In the genomic region with DNA sequence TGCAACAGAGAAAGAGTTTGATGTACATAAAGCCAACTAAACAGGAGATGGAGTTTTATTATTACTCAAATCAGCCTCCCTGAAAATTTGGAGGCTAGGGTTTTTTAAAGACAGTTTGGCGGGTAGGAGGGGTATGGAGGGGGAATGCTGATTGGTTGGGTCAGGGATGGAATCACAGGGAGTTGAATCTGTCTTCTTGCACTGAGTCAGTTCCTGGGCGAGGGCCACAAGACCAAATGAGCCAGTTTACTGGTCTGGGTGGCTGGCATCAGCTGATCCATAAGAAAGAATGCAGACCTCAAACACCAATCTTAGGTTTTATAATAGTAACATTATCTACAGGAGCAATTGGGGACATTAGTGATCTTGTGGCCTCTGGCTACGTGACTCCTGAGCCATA, we compare ENCODE assay signal across 15 cellular contexts.
A peak's percentile ranks its signal among the peaks of the same experiment; 100 is the strongest.
DNase-seq lines count a peak whose midpoint lies in the region; ATAC-seq and TF ChIP-seq lines count a peak whose summit lies in the region.
"Had no signal": no experiment of that assay in that cellular context is flagged by ENCODE, and none has a peak within 500 bp of the region (broad histone marks: within the 10 kb centered on the region; RNA-seq: fewer than 3 reads in every experiment).

No MANE protein-coding gene starts in this region.

- CTCF ChIA-PET in activated B cell treated with CpG ODN at 0.5 μM for 24 hours (lab: Charles Lee), result interaction anchor here (1.0 to 1.3 kb wide), 2 partner anchors 66 to 103 kb away, joined by 3 to 5 read pairs; no protein-coding TSS in a partner anchor

- H3K4me3 ChIP-seq in fibroblast of pulmonary artery (replicated peaks; ENCODE audit: low read depth, low read length) (no peak overlapping the region), aorta (ENCODE audit: low read length in 2 of 2) (no peak overlapping the region)
- H3K4me3 ChIP-seq: K562, skin epidermis had no signal

- H3K9me3 ChIP-seq in aorta (ENCODE audit: control insufficient read depth, low read length), result no peaks in the 10 kb centered on the region

- no peaks in the 10 kb centered on the region for H3K27me3 Mint-ChIP-seq in stimulated activated naive CD8-positive, alpha-beta T cell treated with anti-CD3 and anti-CD28 coated beads, Interleukin-15, Interleukin-2, amounts not matched to agents 100 ng/mL and 50 ng/mL, for 24 hours
- H3K27me3 Mint-ChIP-seq in activated B cell treated with CpG ODN at 0.5 μM for 24 hours, result no peaks in the 10 kb centered on the region
- H3K27me3 Mint-ChIP-seq: memory B cell had no signal

- POLR2A ChIA-PET in activated B cell treated with CpG ODN at 0.5 μM for 24 hours (lab: Charles Lee), result interaction anchor here (1.1 to 1.8 kb wide), 3 partner anchors 10 to 78 kb away, joined by 3 to 6 read pairs (median 6); no protein-coding TSS in a partner anchor

- H3K4me1 ChIP-seq in aorta (ENCODE audit: control insufficient read depth in 1 of 2, insufficient read depth in 2 of 2, low read length in 2 of 2), result no peaks in the 10 kb centered on the region

- WGBS in aorta, 2 donors, result 26 to 29% methylated on average over 3 of the region's 3 CpGs

- TF ChIP-seq CTCF in activated B cell treated with CpG ODN at 0.5 μM for 24 hours (IDR thresholded peaks at IDR 0.05), result no peak
- no peak for TF ChIP-seq CTCF in fibroblast of pulmonary artery (IDR thresholded peaks at IDR 0.05; ENCODE audit: low read length, missing control alignments)

- H3K36me3 Mint-ChIP-seq in stimulated activated naive CD8-positive, alpha-beta T cell treated with anti-CD3 and anti-CD28 coated beads, Interleukin-15, Interleukin-2, amounts not matched to agents 100 ng/mL and 50 ng/mL, for 24 hours (ENCODE audit: low read depth), result peaks cover 74% of the 10 kb centered on the region
- H3K36me3 Mint-ChIP-seq in activated B cell treated with CpG ODN at 0.5 μM for 24 hours (ENCODE audit: low read depth), result peaks cover 19% of the 10 kb centered on the region

- no peak overlapping the region for H3K27ac Mint-ChIP-seq in stimulated activated naive CD8-positive, alpha-beta T cell treated with anti-CD3 and anti-CD28 coated beads, Interleukin-15, Interleukin-2, amounts not matched to agents 100 ng/mL and 50 ng/mL, for 24 hours
- peak overlapping the region; percentile 84 for H3K27ac Mint-ChIP-seq in activated B cell treated with CpG ODN at 0.5 μM for 24 hours
- H3K27ac Mint-ChIP-seq: memory B cell had no signal

- H3K4me3 Mint-ChIP-seq in stimulated activated naive CD8-positive, alpha-beta T cell treated with anti-CD3 and anti-CD28 coated beads, Interleukin-15, Interleukin-2, amounts not matched to agents 100 ng/mL and 50 ng/mL, for 24 hours, result peak overlapping the region; percentile 9
- H3K4me3 Mint-ChIP-seq in activated B cell treated with CpG ODN at 0.5 μM for 24 hours, result no peak overlapping the region
- H3K4me3 Mint-ChIP-seq: memory B cell had no signal

- no peaks in the 10 kb centered on the region for H3K27me3 ChIP-seq in aorta (ENCODE audit: control insufficient read depth in 1 of 2, insufficient read depth in 2 of 2, low read length in 1 of 2)

- H3K36me3 ChIP-seq in aorta (ENCODE audit: control insufficient read depth in 1 of 2, insufficient read depth in 2 of 2, low read length in 1 of 2), result peaks cover 0 to 1% of the 10 kb centered on the region in 2 donors

- peak overlapping the region in 1 of 2 donors; percentile 65 for H3K27ac ChIP-seq in aorta (ENCODE audit: low read depth in 1 of 2, low read length in 2 of 2)

- DNase-seq in stimulated activated naive CD8-positive, alpha-beta T cell treated with anti-CD3 and anti-CD28 coated beads, Interleukin-15, Interleukin-2, amounts not matched to agents 100 U/mL and 50 U/mL, for 24 hours, result no peak
- DNase-seq in activated B cell treated with CpG ODN at 0.5 μM for 24 hours (no peak), fibroblast of pulmonary artery (ENCODE audit: low read depth) (peak; percentile 22), aorta (peak; percentile 79 to 87), NCI-H510A treated with DMSO at 0.1 percent for 48 hours (lab: John Stamatoyannopoulos, UW) (no peak)
- DNase-seq: activated naive CD4-positive, alpha-beta T cell treated with anti-CD3 and anti-CD28 coated beads, Interleukin-2, amount 50 U/mL, for 16 hours; cortex of kidney; DMS153; NCI-H1436 treated with DMSO at 0.1 percent for 48 hours had no signal

- intact Hi-C loops in activated B cell treated with CpG ODN at 0.5 μM for 24 hours (cut with micrococcal nuclease), result loop anchor here (5.0 kb wide), 1 partner anchor 66 kb away; a partner anchor contains a TSS
- intact Hi-C loops in aorta (cut with DNase I), result no loop called here

- no peak for ATAC-seq in stimulated activated naive CD8-positive, alpha-beta T cell treated with anti-CD3 and anti-CD28 coated beads, Interleukin-15, Interleukin-2, amounts not matched to agents 100 U/mL and 50 U/mL, for 24 hours
- no peak for ATAC-seq in activated B cell treated with CpG ODN at 0.5 μM for 24 hours (ENCODE audit: low read depth)
- ATAC-seq in aorta (ENCODE audit: low FRiP score), result no peak
- no peak for ATAC-seq in HG03045 (IDR thresholded peaks at IDR 0.05; ENCODE audit: unreplicated experiment)
- no peak for ATAC-seq in GM19395 (IDR thresholded peaks at IDR 0.05; ENCODE audit: unreplicated experiment)
- ATAC-seq: K562 had no signal

- peaks cover 8% of the 10 kb centered on the region for H3K9me3 Mint-ChIP-seq in stimulated activated naive CD8-positive, alpha-beta T cell treated with anti-CD3 and anti-CD28 coated beads, Interleukin-15, Interleukin-2, amounts not matched to agents 100 ng/mL and 50 ng/mL, for 24 hours
- peaks cover 4% of the 10 kb centered on the region for H3K9me3 Mint-ChIP-seq in activated B cell treated with CpG ODN at 0.5 μM for 24 hours

- peaks cover 93% of the 10 kb centered on the region for H3K4me1 Mint-ChIP-seq in stimulated activated naive CD8-positive, alpha-beta T cell treated with anti-CD3 and anti-CD28 coated beads, Interleukin-15, Interleukin-2, amounts not matched to agents 100 ng/mL and 50 ng/mL, for 24 hours (ENCODE audit: low read depth)
- peaks cover 67% of the 10 kb centered on the region for H3K4me1 Mint-ChIP-seq in activated B cell treated with CpG ODN at 0.5 μM for 24 hours

Comparison
In these comparisons a context has a peak if more than half of its experiments do, and no peak if none do; other contexts are left out.
1. DNase-seq: peak in fibroblast of pulmonary artery (single experiment) and aorta (2 of 2); none in stimulated activated naive CD8-positive, alpha-beta T cell treated with anti-CD3 and anti-CD28 coated beads, Interleukin-15, Interleukin-2, amounts not matched to agents 100 U/mL and 50 U/mL, for 24 hours (single experiment), activated B cell treated with CpG ODN at 0.5 μM for 24 hours (single experiment) and NCI-H510A treated with DMSO at 0.1 percent for 48 hours (single experiment).